Comparison of ENCODE assay signal across 8 cellular contexts in the genomic region with DNA sequence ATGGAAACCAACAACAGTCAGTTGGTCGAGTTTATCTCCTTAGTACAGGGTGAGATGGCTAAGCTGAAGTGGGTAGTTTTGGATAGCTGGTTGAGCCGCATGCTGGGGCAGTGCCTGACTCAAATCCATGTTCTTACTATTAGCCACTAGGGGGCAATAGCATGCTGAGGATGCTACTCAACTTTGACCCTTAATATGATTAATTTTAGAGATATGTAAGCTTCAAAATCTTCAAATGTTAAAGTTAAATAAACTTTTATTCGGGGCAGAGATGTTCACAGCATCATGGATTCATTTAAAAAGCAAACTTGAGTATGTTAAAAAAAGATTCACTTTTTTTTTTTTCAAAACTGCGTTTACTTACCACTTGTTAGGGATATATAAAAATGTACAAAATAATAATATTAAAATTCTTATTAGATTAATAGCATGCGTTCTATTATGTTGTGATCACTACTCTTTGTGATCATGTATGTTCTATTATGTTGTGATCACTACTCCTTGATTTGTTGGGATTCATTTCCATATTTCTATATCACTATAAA. TPM values are rescaled to one million over a fixed set of nuclear protein-coding genes. Genes with fewer than 3 reads are reported as not detected.
DNase-seq lines count a peak whose midpoint lies in the region; ATAC-seq, FAIRE-seq and TF ChIP-seq lines count a peak whose summit lies in the region.

No MANE protein-coding gene starts in this region.

- no peaks in the 10 kb centered on the region for H3K36me3 Mint-ChIP-seq in activated naive CD8-positive, alpha-beta T cell treated with anti-CD3 and anti-CD28 coated beads, Interleukin-2, amount 10 ng/mL, durations not matched to agents 7 days and 5 days

- intact Hi-C loops in left ventricle myocardium inferior (cut with micrococcal nuclease) (no loop called here), gastrocnemius medialis (cut with DNase I; ENCODE audit: low total_unique reads) (no loop called here)

- no peaks in the 10 kb centered on the region for H3K36me3 ChIP-seq in left ventricle myocardium inferior
- no peaks in the 10 kb centered on the region for H3K36me3 ChIP-seq in gastrocnemius medialis

- H3K27ac Mint-ChIP-seq in activated naive CD8-positive, alpha-beta T cell treated with anti-CD3 and anti-CD28 coated beads, Interleukin-2, amount 10 ng/mL, durations not matched to agents 7 days and 5 days = no peak overlapping the region

- H3K9me3 Mint-ChIP-seq in activated naive CD8-positive, alpha-beta T cell treated with anti-CD3 and anti-CD28 coated beads, Interleukin-2, amount 10 ng/mL, durations not matched to agents 7 days and 5 days = no peaks in the 10 kb centered on the region

- H3K4me1 ChIP-seq in left ventricle myocardium inferior (peaks cover 11% of the 10 kb centered on the region), gastrocnemius medialis (peaks cover 5 to 14% of the 10 kb centered on the region in 2 donors)

- in situ Hi-C loops in gastrocnemius medialis (cut with MboI; ENCODE audit: low sequenced_read_pairs in 4 of 4) = no loop called here

- no peaks in the 10 kb centered on the region for H3K27me3 ChIP-seq in left ventricle myocardium inferior (ENCODE audit: low read depth)
- no peaks in the 10 kb centered on the region for H3K27me3 ChIP-seq in gastrocnemius medialis

- TF ChIP-seq CTCF in left ventricle myocardium inferior (IDR thresholded peaks at IDR 0.05; ENCODE audit: borderline replicate concordance) (peak; percentile 86), gastrocnemius medialis (IDR thresholded peaks at IDR 0.05 in 4 of 5, conservative IDR thresholded peaks at IDR 0.05 in 1 of 5) (peak; percentile 50 to 76 (median 63))

- H3K4me1 Mint-ChIP-seq in activated naive CD8-positive, alpha-beta T cell treated with anti-CD3 and anti-CD28 coated beads, Interleukin-2, amount 10 ng/mL, durations not matched to agents 7 days and 5 days = no peaks in the 10 kb centered on the region

- TF ChIP-seq POLR2A in GM12892 (IDR thresholded peaks at IDR 0.05; ENCODE audit: low read depth, low read length) = no peak
- no peak for TF ChIP-seq POLR2A in gastrocnemius medialis (IDR thresholded peaks at IDR 0.05)

- H3K4me3 Mint-ChIP-seq in activated naive CD8-positive, alpha-beta T cell treated with anti-CD3 and anti-CD28 coated beads, Interleukin-2, amount 10 ng/mL, durations not matched to agents 7 days and 5 days = no peak overlapping the region

- peak; percentile 70 for ATAC-seq in HG03097 (IDR thresholded peaks at IDR 0.05; ENCODE audit: low FRiP score, unreplicated experiment)
- peak; percentile 61 for ATAC-seq in activated naive CD8-positive, alpha-beta T cell treated with anti-CD3 and anti-CD28 coated beads, Interleukin-2, amount 10 ng/mL, durations not matched to agents 7 days and 5 days (ENCODE audit: low read depth)
- peak; percentile 58 to 85 for ATAC-seq in gastrocnemius medialis

- POLR2A ChIA-PET in activated naive CD8-positive, alpha-beta T cell treated with anti-CD3 and anti-CD28 coated beads, Interleukin-2, amount 10 ng/mL, durations not matched to agents 7 days and 5 days (lab: Charles Lee) = interaction anchor here (1.2 kb wide), 1 partner anchor 383 kb away, joined by 3 read pairs; no protein-coding TSS in a partner anchor

- H3K9me3 ChIP-seq in left ventricle myocardium inferior (replicated peaks) (no peaks in the 10 kb centered on the region), gastrocnemius medialis (no peaks in the 10 kb centered on the region)

- no peak for FAIRE-seq in GM12892 (lab: Jason Lieb, UNC)

- peaks cover 11% of the 10 kb centered on the region for H3K27me3 Mint-ChIP-seq in activated naive CD8-positive, alpha-beta T cell treated with anti-CD3 and anti-CD28 coated beads, Interleukin-2, amount 10 ng/mL, durations not matched to agents 7 days and 5 days

- H3K27ac ChIP-seq in left ventricle myocardium inferior (replicated peaks) = no peak overlapping the region
- no peak overlapping the region for H3K27ac ChIP-seq in gastrocnemius medialis

- H3K4me3 ChIP-seq in left ventricle myocardium inferior = no peak overlapping the region
- H3K4me3 ChIP-seq in gastrocnemius medialis = no peak overlapping the region

- DNase-seq in AML-193 (lab: John Stamatoyannopoulos, UW) (peak; percentile 36 to 56), GM12892 (ENCODE audit: insufficient read length) (peak; percentile 20), NCI-H748 (lab: John Stamatoyannopoulos, UW; ENCODE audit: unreplicated experiment) (peak; percentile 49), left ventricle myocardium inferior (no peak), gastrocnemius medialis (no peak), NCI-H1048 (lab: John Stamatoyannopoulos, UW) (no peak)
- DNase-seq in activated naive CD8-positive, alpha-beta T cell treated with anti-CD3 and anti-CD28 coated beads, Interleukin-2, amount 10 ng/mL, durations not matched to agents 7 days and 5 days = no peak

RNA-seq across cellular contexts. Expression of gene C9orf153, which starts 57.0 kb away (rescaled TPM):
- 0.38 TPM for polyA plus RNA-seq in GM12892 (2012; ENCODE audit: missing spikeins)
- under 1 TPM; 0.30 to 0.34 TPM for total RNA-seq in activated naive CD8-positive, alpha-beta T cell treated with anti-CD3 and anti-CD28 coated beads, Interleukin-2, amount 10 ng/mL, durations not matched to agents 7 days and 5 days
- total RNA-seq in left ventricle myocardium inferior = 0.38 TPM
- under 1 TPM in 2 of 4 donors, not detected in 2; 0.17 to 0.87 TPM for total RNA-seq in gastrocnemius medialis

Comparison
In these comparisons a context has a peak if more than half of its experiments do, and no peak if none do; other contexts are left out.
1. DNase-seq: peak in AML-193 (2 of 2), GM12892 (single experiment) and NCI-H748 (single experiment); none in activated naive CD8-positive, alpha-beta T cell treated with anti-CD3 and anti-CD28 coated beads, Interleukin-2, amount 10 ng/mL, durations not matched to agents 7 days and 5 days (single experiment), left ventricle myocardium inferior (single experiment), gastrocnemius medialis (0 of 2) and NCI-H1048 (single experiment).
2. Peak in every context shown above with its lines, with median percentiles within 50 percentile points of each other: ATAC-seq.